In genomic region chr19:30227071-30227621, GRCh38 we compare ENCODE assay signal across 8 cellular contexts.
A peak's percentile ranks its signal among the peaks of the same experiment; 100 is the strongest.
DNase-seq lines count a peak whose midpoint lies in the region; ATAC-seq lines count a peak whose summit lies in the region.

No MANE protein-coding gene starts in this region.

- peak overlapping the region; percentile 63 for H3K4me3 ChIP-seq in Karpas-422 (ENCODE audit: low read length)

- peak overlapping the region; percentile 72 for H3K9ac ChIP-seq in Karpas-422 (ENCODE audit: low read length)

- no peaks in the 10 kb centered on the region for H3K9me3 ChIP-seq in Karpas-422 (ENCODE audit: low read length)

- H3K27ac Mint-ChIP-seq in effector memory CD8-positive, alpha-beta T cell = peak overlapping the region in 1 of 2 donors; percentile 75
- H3K27ac Mint-ChIP-seq in natural killer cell treated with Interleukin-12 subunit alpha and Interleukin-12 subunit beta and Interleukin-15 and Interleukin-18, amount 100 ng/mL, for 72 hours = peak overlapping the region; percentile 31 to 34

- peaks cover 70 to 91% of the 10 kb centered on the region in 2 donors for H3K27me3 Mint-ChIP-seq in effector memory CD8-positive, alpha-beta T cell
- peaks cover 48 to 72% of the 10 kb centered on the region in 2 donors for H3K27me3 Mint-ChIP-seq in natural killer cell treated with Interleukin-12 subunit alpha and Interleukin-12 subunit beta and Interleukin-15 and Interleukin-18, amount 100 ng/mL, for 72 hours

- no peaks in the 10 kb centered on the region for H3K36me3 Mint-ChIP-seq in effector memory CD8-positive, alpha-beta T cell (ENCODE audit: insufficient read depth)
- peaks cover 11% of the 10 kb centered on the region for H3K36me3 Mint-ChIP-seq in natural killer cell treated with Interleukin-12 subunit alpha and Interleukin-12 subunit beta and Interleukin-15 and Interleukin-18, amount 100 ng/mL, for 72 hours

- H3K4me2 ChIP-seq in Karpas-422 (ENCODE audit: low read depth, low read length, poor library complexity, severe bottlenecking) = peak overlapping the region; percentile 82

- H3K4me1 ChIP-seq in Karpas-422 (ENCODE audit: low read length) = peaks cover 46% of the 10 kb centered on the region

- H3K4me1 Mint-ChIP-seq in effector memory CD8-positive, alpha-beta T cell (ENCODE audit: low read depth in 2 of 2) = peaks cover 15 to 18% of the 10 kb centered on the region in 2 donors
- peaks cover 19 to 22% of the 10 kb centered on the region in 2 donors for H3K4me1 Mint-ChIP-seq in natural killer cell treated with Interleukin-12 subunit alpha and Interleukin-12 subunit beta and Interleukin-15 and Interleukin-18, amount 100 ng/mL, for 72 hours (ENCODE audit: low read depth in 2 of 2)

- H3K27ac ChIP-seq in Karpas-422 (ENCODE audit: low read length) = peak overlapping the region; percentile 62

- 0 out of 2 replicates have a peak, but pooled peaks cover 8% of the 10 kb centered on the region for H3K79me2 ChIP-seq in Karpas-422 (ENCODE audit: low read length)

- H3K27me3 ChIP-seq in Karpas-422 (ENCODE audit: low read length) = no peaks in the 10 kb centered on the region

- in situ Hi-C loops in ACHN (cut with HindIII; ENCODE audit: low pct_ligation_motif_present, low pct_unique_long_range_greater_than_20kb, low sequenced_read_pairs) = no loop called here

- H3K9me3 Mint-ChIP-seq in effector memory CD8-positive, alpha-beta T cell = peaks cover 0 to 3% of the 10 kb centered on the region in 2 donors
- H3K9me3 Mint-ChIP-seq in natural killer cell treated with Interleukin-12 subunit alpha and Interleukin-12 subunit beta and Interleukin-15 and Interleukin-18, amount 100 ng/mL, for 72 hours = no peaks in the 10 kb centered on the region

- DNase-seq in Karpas-422 = no peak
- no peak for DNase-seq in effector memory CD8-positive, alpha-beta T cell
- DNase-seq in natural killer cell treated with Interleukin-12 subunit alpha and Interleukin-12 subunit beta and Interleukin-15 and Interleukin-18, amount 100 ng/mL, for 72 hours (ENCODE audit: low spot score) = no peak
- DNase-seq in Kasumi-1 (lab: John Stamatoyannopoulos, UW) = no peak
- DNase-seq in HPDE6-E6E7 (ENCODE audit: extremely low spot score) = no peak
- no peak for DNase-seq in ACHN
- DNase-seq in COLO668 (lab: John Stamatoyannopoulos, UW; ENCODE audit: unreplicated experiment) = no peak

- H3K4me3 Mint-ChIP-seq in effector memory CD8-positive, alpha-beta T cell = peak overlapping the region; percentile 82 to 92
- H3K4me3 Mint-ChIP-seq in natural killer cell treated with Interleukin-12 subunit alpha and Interleukin-12 subunit beta and Interleukin-15 and Interleukin-18, amount 100 ng/mL, for 72 hours = peak overlapping the region; percentile 90

- peak overlapping the region; percentile 86; the same call in 1 of the 2 replicates for H2AFZ ChIP-seq in Karpas-422 (ENCODE audit: low read length)

- H3K9me2 ChIP-seq in Karpas-422 (replicated peaks; ENCODE audit: insufficient read depth, low read length) = no peaks in the 10 kb centered on the region

- H4K20me1 ChIP-seq in Karpas-422 (ENCODE audit: insufficient read depth, low read depth, low read length) = no peaks in the 10 kb centered on the region

- no peaks in the 10 kb centered on the region for H3K36me3 ChIP-seq in Karpas-422 (ENCODE audit: insufficient read depth, low read length)

- ATAC-seq in GM18907 (IDR thresholded peaks at IDR 0.05; ENCODE audit: unreplicated experiment) = peak; percentile 29
- ATAC-seq in effector memory CD8-positive, alpha-beta T cell (replicated peaks) = no peak
- ATAC-seq in natural killer cell treated with Interleukin-12 subunit alpha and Interleukin-12 subunit beta and Interleukin-15 and Interleukin-18, amount 100 ng/mL, for 72 hours = no peak
